Comparison of ENCODE assay signal across 22 cellular contexts in genomic region chr9:92781902-92782301, GRCh38. TPM values are rescaled to one million over a fixed set of nuclear protein-coding genes. Genes with fewer than 3 reads are reported as not detected.
DNase-seq lines count a peak whose midpoint lies in the region; ATAC-seq and TF ChIP-seq lines count a peak whose summit lies in the region.
"Had no signal": no experiment of that assay in that cellular context is flagged by ENCODE, and none has a peak within 500 bp of the region (broad histone marks: within the 10 kb centered on the region; RNA-seq: fewer than 3 reads in every experiment).

No MANE protein-coding gene starts in this region.

- no peaks in the 10 kb centered on the region for H3K9me2 ChIP-seq in OCI-LY7 (ENCODE audit: insufficient read depth, low read length)

- H2AFZ ChIP-seq in OCI-LY7 (ENCODE audit: low read length): no peak overlapping the region

- no TSS peak for BruUV-seq in OCI-LY7 (replicated peaks; lab: Mats Ljungman, UMichigan)

- H3K36me3 Mint-ChIP-seq in activated naive CD4-positive, alpha-beta T cell treated with anti-CD3 and anti-CD28 coated beads, Interleukin-2, amount 50 U/mL, for 72 hours: peaks cover 6 to 10% of the 10 kb centered on the region in 2 donors

- peak; percentile 48 to 64 for ATAC-seq in activated naive CD4-positive, alpha-beta T cell treated with anti-CD3 and anti-CD28 coated beads, Interleukin-2, amount 50 U/mL, for 72 hours
- ATAC-seq in GM19023 (IDR thresholded peaks at IDR 0.05; ENCODE audit: unreplicated experiment) (no peak), left colon (no peak)
- ATAC-seq: gastroesophageal sphincter had no signal

- POLR2A ChIA-PET in OCI-LY7 (lab: Charles Lee): no interaction called here

- DNase-seq in activated naive CD4-positive, alpha-beta T cell treated with anti-CD3 and anti-CD28 coated beads, Interleukin-2, amount 50 U/mL, for 72 hours (ENCODE audit: low spot score in 2 of 2): no peak
- DNase-seq in activated naive CD4-positive, alpha-beta T cell treated with Interleukin-2 at 50 U/mL for 16 hours: no peak
- DNase-seq in NCI-H82 (lab: John Stamatoyannopoulos, UW): peak; percentile 91
- peak; percentile 87 for DNase-seq in epithelial cell of prostate (ENCODE audit: low read depth, low spot score)
- DNase-seq in vagina (ENCODE audit: extremely low spot score in 2 of 2): no peak
- DNase-seq in left colon: no peak
- DNase-seq in OCI-LY7 (ENCODE audit: low spot score): no peak
- DNase-seq: CD4-positive, alpha-beta memory T cell; DND-41; HCEC 1CT; kidney glomerular epithelial cell; NCI-H187 treated with DMSO at 0.1 percent for 48 hours; NCI-H526 treated with DMSO at 0.1 percent for 48 hours; small intestine; stimulated activated CD4-positive, alpha-beta T cell treated with anti-CD3 and anti-CD28 coated beads, Interleukin-4, amount 100 ng/mL, for 4 hours; substantia nigra had no signal

- H3K9me3 Mint-ChIP-seq in activated naive CD4-positive, alpha-beta T cell treated with anti-CD3 and anti-CD28 coated beads, Interleukin-2, amount 50 U/mL, for 72 hours: peaks cover 4 to 9% of the 10 kb centered on the region in 2 donors
- H3K9me3 Mint-ChIP-seq: dendritic cell treated with granulocyte-macrophage colony-stimulating factor and Interleukin-4, amounts not matched to agents 40 ng/mL and 50 ng/mL, for 4 days had no signal

- intact Hi-C loops in vagina (cut with DNase I) (no loop called here), left colon (cut with DNase I, micrococcal nuclease) (no loop called here), OCI-LY7 (cut with micrococcal nuclease; ENCODE audit: unreplicated experiment) (no loop called here)

- CTCF ChIA-PET in OCI-LY7 (lab: Charles Lee; ENCODE audit: unreplicated experiment): no interaction called here

- peaks cover 7% of the 10 kb centered on the region for H3K4me1 ChIP-seq in vagina
- no peaks in the 10 kb centered on the region for H3K4me1 ChIP-seq in OCI-LY7 (ENCODE audit: insufficient read depth, low read length, poor library complexity, severe bottlenecking)
- H3K4me1 ChIP-seq: gastroesophageal sphincter had no signal

- H3K9me3 ChIP-seq in vagina (no peaks in the 10 kb centered on the region), OCI-LY7 (ENCODE audit: low read length) (peaks cover 26% of the 10 kb centered on the region)

- no peak overlapping the region for H3K27ac Mint-ChIP-seq in activated naive CD4-positive, alpha-beta T cell treated with anti-CD3 and anti-CD28 coated beads, Interleukin-2, amount 50 U/mL, for 72 hours
- H3K27ac Mint-ChIP-seq: dendritic cell treated with granulocyte-macrophage colony-stimulating factor and Interleukin-4, amounts not matched to agents 40 ng/mL and 50 ng/mL, for 4 days; nephron; progenitor cell of endocrine pancreas had no signal

- no peaks in the 10 kb centered on the region for H3K27me3 ChIP-seq in vagina
- H3K27me3 ChIP-seq: gastroesophageal sphincter had no signal

- no peak overlapping the region for H3K4me2 ChIP-seq in OCI-LY7 (ENCODE audit: low read length)

- H3K36me3 ChIP-seq in vagina (no peaks in the 10 kb centered on the region), OCI-LY7 (ENCODE audit: insufficient read depth, low read length) (no peaks in the 10 kb centered on the region)
- H3K36me3 ChIP-seq: gastroesophageal sphincter had no signal

- no peak for TF ChIP-seq POLR2A in vagina (IDR thresholded peaks at IDR 0.05)

- no peak overlapping the region for H3K4me3 ChIP-seq in vagina
- H3K4me3 ChIP-seq in OCI-LY7 (ENCODE audit: low read depth, low read length, poor library complexity, severe bottlenecking): no peak overlapping the region
- H3K4me3 ChIP-seq: gastroesophageal sphincter, SK-N-MC had no signal

- no peaks in the 10 kb centered on the region for H3K79me2 ChIP-seq in OCI-LY7 (ENCODE audit: insufficient read depth, low read depth, low read length)

- H3K27ac ChIP-seq in epithelial cell of prostate: peak overlapping the region; percentile 87
- peak overlapping the region; percentile 47 for H3K27ac ChIP-seq in vagina
- H3K27ac ChIP-seq in OCI-LY7 (ENCODE audit: low read depth, low read length, poor library complexity, severe bottlenecking): no peak overlapping the region
- H3K27ac ChIP-seq: gastroesophageal sphincter, SK-N-MC had no signal

- H4K20me1 ChIP-seq in OCI-LY7 (ENCODE audit: insufficient read depth, low read length): no peaks in the 10 kb centered on the region

- TF ChIP-seq CTCF in vagina (IDR thresholded peaks at IDR 0.05) (no peak), OCI-LY7 (conservative IDR thresholded peaks at IDR 0.05; ENCODE audit: low read length) (no peak)

RNA-seq across cellular contexts. Expression of gene BICD2, which starts 17.3 kb away (rescaled TPM):
- total RNA-seq in activated naive CD4-positive, alpha-beta T cell treated with anti-CD3 and anti-CD28 coated beads, Interleukin-2, amount 50 U/mL, for 72 hours: 10 to 100 TPM; 15.0 to 15.3 TPM
- total RNA-seq in vagina: 82.7 TPM
- total RNA-seq in left colon: 10 to 100 TPM in 1 of 2 donors, 1 to 10 TPM in 1; 6.2 to 12.9 TPM
- 71.0 and 71.7 TPM in 2 replicates for total RNA-seq in OCI-LY7 (2014; rRNA removed; shearing (Covaris generic))
- total RNA-seq in OCI-LY7 (2022): 46.5 and 53.9 TPM in 2 replicates

Comparison
In these comparisons a context has a peak if more than half of its experiments do, and no peak if none do; other contexts are left out.
1. ATAC-seq: peak in activated naive CD4-positive, alpha-beta T cell treated with anti-CD3 and anti-CD28 coated beads, Interleukin-2, amount 50 U/mL, for 72 hours (2 of 2); none in GM19023 (single experiment) and left colon (single experiment).
2. DNase-seq: peak in NCI-H82 (single experiment) and epithelial cell of prostate (single experiment); none in activated naive CD4-positive, alpha-beta T cell treated with anti-CD3 and anti-CD28 coated beads, Interleukin-2, amount 50 U/mL, for 72 hours (0 of 2), activated naive CD4-positive, alpha-beta T cell treated with Interleukin-2 at 50 U/mL for 16 hours (single experiment), vagina (0 of 2), left colon (0 of 2) and OCI-LY7 (single experiment).